Comparison of ENCODE assay signal across 18 cellular contexts in genomic region chr9:16060457-16061129, GRCh38.
DNase-seq lines count a peak whose midpoint lies in the region; ATAC-seq, FAIRE-seq and TF ChIP-seq lines count a peak whose summit lies in the region.
"Had no signal": no experiment of that assay in that cellular context is flagged by ENCODE, and none has a peak within 500 bp of the region (broad histone marks: within the 10 kb centered on the region; RNA-seq: fewer than 3 reads in every experiment).

No MANE protein-coding gene starts in this region.

- TF ChIP-seq EP300 in GM12878 (IDR thresholded peaks at IDR 0.05; ENCODE audit: borderline replicate concordance in 1 of 2, control insufficient read depth in 1 of 2, low read depth in 2 of 2, low read length in 2 of 2): peak; percentile 35 to 47; a peak in 1 of 4 replicates

- peaks cover 14% of the 10 kb centered on the region for H3K4me1 ChIP-seq in GM12878 (ENCODE audit: control insufficient read depth, insufficient read depth, low read length)
- no peaks in the 10 kb centered on the region for H3K4me1 ChIP-seq in mucosa of descending colon (ENCODE audit: low read depth)
- H3K4me1 ChIP-seq: stomach had no signal

- peak; percentile 38 for FAIRE-seq in GM12878 (lab: Jason Lieb, UNC)
- FAIRE-seq in RCC 7860 (lab: Jason Lieb, UNC): no peak
- FAIRE-seq: kidney had no signal

- H3K36me3 ChIP-seq in GM12878 (ENCODE audit: control insufficient read depth in 2 of 2, insufficient read depth in 2 of 2, low read length in 1 of 2) (no peaks in the 10 kb centered on the region), mucosa of descending colon (ENCODE audit: low read depth) (no peaks in the 10 kb centered on the region)
- H3K36me3 ChIP-seq: BE2C, stomach, WERI-Rb-1 had no signal

- in situ Hi-C loops in GM13976 (cut with MboI; ENCODE audit: low sequenced_read_pairs, unreplicated experiment) (no loop called here), GM12878 (cut with MboI) (no loop called here)

- RAD21 ChIA-PET in GM12878 (lab: Charles Lee; ENCODE audit: unreplicated experiment): no interaction called here

- no peaks in the 10 kb centered on the region for H3K79me2 ChIP-seq in GM12878 (ENCODE audit: control insufficient read depth, insufficient read depth, low read length)

- TF ChIP-seq CTCF in GM13976 (IDR thresholded peaks at IDR 0.05; ENCODE audit: borderline replicate concordance, control extremely low read depth, extremely low read depth, insufficient read depth, missing control alignments) (no peak), GM12878 (IDR thresholded peaks at IDR 0.05 in 2 of 3, conservative IDR thresholded peaks at IDR 0.05 in 1 of 3; ENCODE audit: control insufficient read depth in 2 of 3, extremely low read depth in 1 of 3, insufficient read depth in 1 of 3, low read depth in 3 of 3, low read length in 3 of 3) (no peak), mucosa of descending colon (IDR thresholded peaks at IDR 0.05) (no peak)

- CTCF ChIA-PET in GM12878 (lab: Yijun Ruan, JAX): no interaction called here

- DNase-seq in GM13976 (ENCODE audit: low spot score) (peak; percentile 42), GM12878 (ENCODE audit: low read depth, low spot score) (peak; percentile 50), mucosa of descending colon (no peak), RCC 7860 (ENCODE audit: low spot score) (no peak), DMS79 (lab: John Stamatoyannopoulos, UW) (no peak), T-helper 9 cell (no peak)
- DNase-seq: activated T-cell treated with anti-CD3 and anti-CD28 coated beads for 4 hours; BE2C; effector CD4-positive, alpha-beta T cell; foreskin fibroblast; kidney; NCI-H146; retina; SIG-M5; stomach; WERI-Rb-1 had no signal

- SMC1A ChIA-PET in GM12878 (lab: Charles Lee; ENCODE audit: uncharacterized antibody, unreplicated experiment): no interaction called here

- 0% methylated on average over 3 of the region's 3 CpGs for WGBS in GM12878 (ENCODE audit: insufficient coverage, insufficient replicate concordance, low lambda C conversion rate, missing lambda C conversion rate)

- peak; percentile 45 for ATAC-seq in GM19351 (IDR thresholded peaks at IDR 0.05; ENCODE audit: unreplicated experiment)
- ATAC-seq in HG02938 (IDR thresholded peaks at IDR 0.05; ENCODE audit: unreplicated experiment): peak; percentile 56
- peak; percentile 71 for ATAC-seq in GM12878
- ATAC-seq in mucosa of descending colon: no peak

- no peak for TF ChIP-seq POLR2A in GM12878 (IDR thresholded peaks at IDR 0.05; ENCODE audit: low read depth, low read length)

- intact Hi-C loops in GM12878 (cut with micrococcal nuclease; ENCODE audit: unreplicated experiment) (no loop called here), mucosa of descending colon (cut with DNase I, micrococcal nuclease) (no loop called here)

- BruUV-seq in GM12878 (replicated peaks; lab: Mats Ljungman, UMichigan): no TSS peak

- POLR2A ChIA-PET in GM12878 (lab: Charles Lee): no interaction called here

- no peak for TF ChIP-seq RAD21 in GM12878 (IDR thresholded peaks at IDR 0.05; ENCODE audit: insufficient read depth, low read depth, low read length)

- peak overlapping the region; percentile 48 for H3K4me2 ChIP-seq in GM12878 (ENCODE audit: control insufficient read depth, insufficient read depth)

- H3K4me3 ChIP-seq in GM12878: no peak overlapping the region
- no peak overlapping the region for H3K4me3 ChIP-seq in mucosa of descending colon
- H3K4me3 ChIP-seq: stomach had no signal

- H3K27ac ChIP-seq in GM12878 (ENCODE audit: control insufficient read depth, insufficient read depth): peak overlapping the region; percentile 73
- H3K27ac ChIP-seq: stomach, WERI-Rb-1 had no signal

- no peaks in the 10 kb centered on the region for H4K20me1 ChIP-seq in GM12878 (ENCODE audit: control insufficient read depth, insufficient read depth)

- H3K27me3 ChIP-seq in GM12878 (replicated peaks in 1 of 2; ENCODE audit: control insufficient read depth in 2 of 2, insufficient read depth in 2 of 2, low read length in 1 of 2): no peaks in the 10 kb centered on the region; a peak in 1 of 4 replicates
- H3K27me3 ChIP-seq: BE2C, stomach had no signal

- H2AFZ ChIP-seq in GM12878 (ENCODE audit: control insufficient read depth, low read depth, low read length): peak overlapping the region; percentile 44; the same call in 1 of the 2 replicates

- no peak overlapping the region for H3K9ac ChIP-seq in GM12878 (ENCODE audit: control insufficient read depth, insufficient read depth, low read length)

- H3K9me3 ChIP-seq in GM12878 (replicated peaks; ENCODE audit: control insufficient read depth, insufficient read depth, low read length) (no peaks in the 10 kb centered on the region; the same call in 2 of the 3 replicates), mucosa of descending colon (no peaks in the 10 kb centered on the region)
- H3K9me3 ChIP-seq: BE2C, stomach had no signal

TF ChIP-seq in GM12878, 131 proteins besides CTCF, POLR2A, EP300 and RAD21 (continues in another document):
- TF ChIP-seq FOXM1 (IDR thresholded peaks at IDR 0.05; ENCODE audit: low read depth, low read length) (no peak; the same call in 1 of the 2 replicates), USF2 (IDR thresholded peaks at IDR 0.05; ENCODE audit: borderline replicate concordance, low read depth, low read length) (no peak), IKZF2 (IDR thresholded peaks at IDR 0.05) (peak; percentile 72 to 74), TCF3 (IDR thresholded peaks at IDR 0.05; ENCODE audit: borderline replicate concordance, insufficient read depth, low read depth, low read length) (0 out of 2 replicates have a peak, but pooled peaks have one; percentile 41), POU2F2 (IDR thresholded peaks at IDR 0.05; ENCODE audit: borderline replicate concordance, low read depth, low read length) (no peak), ATF2 (IDR thresholded peaks at IDR 0.05; ENCODE audit: low read length) (peak; percentile 43; the same call in 1 of the 2 replicates), PKNOX1 (IDR thresholded peaks at IDR 0.05) (peak; percentile 16; the same call in 1 of the 2 replicates), IKZF1 (conservative IDR thresholded peaks at IDR 0.05) (peak; percentile 71), ZZZ3 (IDR thresholded peaks at IDR 0.05; ENCODE audit: control insufficient read depth, insufficient read length, low read depth) (no peak), PRDM15 (CRISPR knock-in tag; IDR thresholded peaks at IDR 0.05) (no peak), MTA3 (IDR thresholded peaks at IDR 0.05; ENCODE audit: borderline replicate concordance, low read length) (no peak), DPF2 (IDR thresholded peaks at IDR 0.05) (0 out of 2 replicates have a peak, but pooled peaks have one; percentile 57), BMI1 (IDR thresholded peaks at IDR 0.05; ENCODE audit: borderline replicate concordance) (peak; percentile 30; the same call in 1 of the 2 replicates)

Comparison
In these comparisons a context has a peak if more than half of its experiments do, and no peak if none do; other contexts are left out.
1. DNase-seq: peak in GM13976 (single experiment) and GM12878 (single experiment); none in mucosa of descending colon (0 of 3), RCC 7860 (single experiment), DMS79 (single experiment) and T-helper 9 cell (single experiment).